ENCODE assay signal across 1 cellular context in the genomic region with DNA sequence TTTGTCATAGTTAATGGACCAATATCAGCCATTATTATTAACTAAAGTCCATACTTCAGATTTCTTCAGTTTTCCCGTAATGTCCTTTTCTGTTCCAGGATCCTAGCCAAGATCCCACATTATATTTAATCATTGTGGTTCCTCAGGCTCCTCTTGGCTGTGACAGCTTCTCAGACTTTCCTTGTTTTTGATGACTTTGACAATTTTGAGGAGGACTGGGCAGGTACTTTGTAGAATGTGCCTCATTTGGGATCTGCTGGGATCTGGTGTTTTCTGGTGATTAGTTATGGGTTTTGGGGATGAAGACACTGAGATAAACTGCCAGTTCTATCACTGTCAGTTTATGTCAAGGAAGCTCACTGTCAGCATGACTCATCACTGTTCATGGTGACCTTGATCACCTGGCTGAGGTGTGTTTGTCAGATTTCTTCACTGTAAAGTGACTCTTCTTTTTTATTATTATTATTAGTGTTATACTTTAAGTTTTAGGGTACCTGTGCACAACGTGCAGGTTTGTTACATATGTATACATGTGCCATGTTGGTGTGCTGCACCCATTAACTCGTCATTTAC.
TF ChIP-seq lines count a peak whose summit lies in the region.

No MANE protein-coding gene starts in this region.

TF ChIP-seq in K562, 482 proteins besides CTCF, POLR2A, EP300 and RAD21:
- TF ChIP-seq, protein P1, sequence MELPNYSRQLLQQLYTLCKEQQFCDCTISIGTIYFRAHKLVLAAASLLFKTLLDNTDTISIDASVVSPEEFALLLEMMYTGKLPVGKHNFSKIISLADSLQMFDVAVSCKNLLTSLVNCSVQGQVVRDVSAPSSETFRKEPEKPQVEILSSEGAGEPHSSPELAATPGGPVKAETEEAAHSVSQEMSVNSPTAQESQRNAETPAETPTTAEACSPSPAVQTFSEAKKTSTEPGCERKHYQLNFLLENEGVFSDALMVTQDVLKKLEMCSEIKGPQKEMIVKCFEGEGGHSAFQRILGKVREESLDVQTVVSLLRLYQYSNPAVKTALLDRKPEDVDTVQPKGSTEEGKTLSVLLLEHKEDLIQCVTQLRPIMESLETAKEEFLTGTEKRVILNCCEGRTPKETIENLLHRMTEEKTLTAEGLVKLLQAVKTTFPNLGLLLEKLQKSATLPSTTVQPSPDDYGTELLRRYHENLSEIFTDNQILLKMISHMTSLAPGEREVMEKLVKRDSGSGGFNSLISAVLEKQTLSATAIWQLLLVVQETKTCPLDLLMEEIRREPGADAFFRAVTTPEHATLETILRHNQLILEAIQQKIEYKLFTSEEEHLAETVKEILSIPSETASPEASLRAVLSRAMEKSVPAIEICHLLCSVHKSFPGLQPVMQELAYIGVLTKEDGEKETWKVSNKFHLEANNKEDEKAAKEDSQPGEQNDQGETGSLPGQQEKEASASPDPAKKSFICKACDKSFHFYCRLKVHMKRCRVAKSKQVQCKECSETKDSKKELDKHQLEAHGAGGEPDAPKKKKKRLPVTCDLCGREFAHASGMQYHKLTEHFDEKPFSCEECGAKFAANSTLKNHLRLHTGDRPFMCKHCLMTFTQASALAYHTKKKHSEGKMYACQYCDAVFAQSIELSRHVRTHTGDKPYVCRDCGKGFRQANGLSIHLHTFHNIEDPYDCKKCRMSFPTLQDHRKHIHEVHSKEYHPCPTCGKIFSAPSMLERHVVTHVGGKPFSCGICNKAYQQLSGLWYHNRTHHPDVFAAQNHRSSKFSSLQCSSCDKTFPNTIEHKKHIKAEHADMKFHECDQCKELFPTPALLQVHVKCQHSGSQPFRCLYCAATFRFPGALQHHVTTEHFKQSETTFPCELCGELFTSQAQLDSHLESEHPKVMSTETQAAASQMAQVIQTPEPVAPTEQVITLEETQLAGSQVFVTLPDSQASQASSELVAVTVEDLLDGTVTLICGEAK (IDR thresholded peaks at IDR 0.05): no peak
- TF ChIP-seq, protein P1 (CRISPR knock-in tag; IDR thresholded peaks at IDR 0.05): no peak
- TF ChIP-seq ZNF316 (IDR thresholded peaks at IDR 0.05) (peak; percentile 54), C11orf30 (IDR thresholded peaks at IDR 0.05; ENCODE audit: low read depth) (peak; percentile 38), NFYB (IDR thresholded peaks at IDR 0.05; ENCODE audit: extremely low read depth, insufficient read length) (no peak)
- TF ChIP-seq, protein P2, sequence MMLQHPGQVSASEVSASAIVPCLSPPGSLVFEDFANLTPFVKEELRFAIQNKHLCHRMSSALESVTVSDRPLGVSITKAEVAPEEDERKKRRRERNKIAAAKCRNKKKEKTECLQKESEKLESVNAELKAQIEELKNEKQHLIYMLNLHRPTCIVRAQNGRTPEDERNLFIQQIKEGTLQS (IDR thresholded peaks at IDR 0.05): 0 out of 2 replicates have a peak, but pooled peaks have one; percentile 20
- TF ChIP-seq, protein P2 (CRISPR knock-in tag; conservative IDR thresholded peaks at IDR 0.05): no peak
